In genomic region chr6:138160329-138161117, GRCh38 we compare ENCODE assay signal across 9 cellular contexts. TPM values are rescaled to one million over a fixed set of nuclear protein-coding genes. Genes with fewer than 3 reads are reported as not detected.
A peak's percentile ranks its signal among the peaks of the same experiment; 100 is the strongest.
DNase-seq lines count a peak whose midpoint lies in the region; ATAC-seq and TF ChIP-seq lines count a peak whose summit lies in the region.
"Had no signal": no experiment of that assay in that cellular context is flagged by ENCODE, and none has a peak within 500 bp of the region (broad histone marks: within the 10 kb centered on the region; RNA-seq: fewer than 3 reads in every experiment).

No MANE protein-coding gene starts in this region.

- H3K9ac ChIP-seq in neuronal stem cell (ENCODE audit: low read depth, low read length, poor library complexity), result no peak overlapping the region

- peak overlapping the region; percentile 24 for H3K18ac ChIP-seq in neuronal stem cell (ENCODE audit: low read length)

- no peaks in the 10 kb centered on the region for H3K9me3 Mint-ChIP-seq in central memory CD8-positive, alpha-beta T cell

- peak; percentile 65 for DNase-seq in G401 (ENCODE audit: low spot score)
- DNase-seq in NCI-H1105 treated with DMSO at 0.1 percent for 48 hours (lab: John Stamatoyannopoulos, UW), result peak; percentile 70
- DNase-seq in central memory CD8-positive, alpha-beta T cell (ENCODE audit: low spot score in 2 of 2), result no peak
- DNase-seq in neuronal stem cell (ENCODE audit: low spot score), result no peak
- no peak for DNase-seq in OCI-M1 (lab: John Stamatoyannopoulos, UW)
- no peak for DNase-seq in spleen
- DNase-seq in D341Med (ENCODE audit: low spot score), result no peak
- DNase-seq: HCEC 1CT had no signal

- no peak overlapping the region for H2BK12ac ChIP-seq in neuronal stem cell (ENCODE audit: low read length)

- in situ Hi-C loops in G401 (cut with HindIII; ENCODE audit: low sequenced_read_pairs), result no loop called here

- peaks cover 4% of the 10 kb centered on the region for H3K4me1 Mint-ChIP-seq in central memory CD8-positive, alpha-beta T cell

- H3K4me3 Mint-ChIP-seq in central memory CD8-positive, alpha-beta T cell, result peak overlapping the region; percentile 47

- intact Hi-C loops in spleen (cut with DNase I; ENCODE audit: low total_unique reads), result no loop called here

- no CpG with 5 or more reads among the region's 12 CpGs for WGBS in neuronal stem cell (ENCODE audit: extremely low coverage in 2 of 2, insufficient read length in 2 of 2, insufficient replicate concordance in 1 of 2), 2 donors
- 71 to 74% (median 72%) methylated on average over 12 of the region's 12 CpGs for WGBS in spleen, 5 donors

- H2BK15ac ChIP-seq in neuronal stem cell (ENCODE audit: low read length), result peak overlapping the region; percentile 79

- H3K27ac Mint-ChIP-seq in central memory CD8-positive, alpha-beta T cell (ENCODE audit: low read depth), result no peak overlapping the region

- no peak overlapping the region for H2BK120ac ChIP-seq in neuronal stem cell (ENCODE audit: low read depth, low read length)

- H3K9me3 ChIP-seq in neuronal stem cell (replicated peaks in 1 of 2; ENCODE audit: control insufficient read depth in 2 of 2, insufficient read depth in 1 of 2, low read depth in 1 of 2, low read length in 2 of 2) (no peaks in the 10 kb centered on the region), spleen (no peaks in the 10 kb centered on the region)

- H3K27ac ChIP-seq in neuronal stem cell (replicated peaks; ENCODE audit: low read length) (no peak overlapping the region), spleen (no peak overlapping the region)

- H2AK5ac ChIP-seq in neuronal stem cell (ENCODE audit: low read depth, low read length), result no peak overlapping the region

- H2BK5ac ChIP-seq in neuronal stem cell (ENCODE audit: low read length), result no peak overlapping the region

- H4K8ac ChIP-seq in neuronal stem cell (ENCODE audit: low read depth, low read length), result no peak overlapping the region

- no peak for TF ChIP-seq CTCF in spleen (IDR thresholded peaks at IDR 0.05 in 8 of 11, conservative IDR thresholded peaks at IDR 0.05 in 3 of 11)

- H2AFZ ChIP-seq in neuronal stem cell (ENCODE audit: low read length), result peak overlapping the region; percentile 96

- no peak for TF ChIP-seq POLR2A in spleen (IDR thresholded peaks at IDR 0.05)

- H3K14ac ChIP-seq in neuronal stem cell (ENCODE audit: low read length), result no peak overlapping the region

- no peak overlapping the region for H4K91ac ChIP-seq in neuronal stem cell (ENCODE audit: low read depth, low read length, poor library complexity)

- no peak overlapping the region for H3K4ac ChIP-seq in neuronal stem cell (ENCODE audit: low read length)

- no peak overlapping the region for H3K4me3 ChIP-seq in neuronal stem cell (ENCODE audit: low read length in 2 of 2)
- peak overlapping the region in 4 of 8 donors; percentile 54 to 76 (median 58) for H3K4me3 ChIP-seq in spleen

- H3K4me1 ChIP-seq in neuronal stem cell (ENCODE audit: control insufficient read depth in 2 of 2, insufficient read depth in 1 of 2, low read depth in 1 of 2, low read length in 2 of 2) (peaks cover 3 to 7% of the 10 kb centered on the region in 2 donors), spleen (peaks cover 5 to 21% (median 18%) of the 10 kb centered on the region in 6 donors)

- peak overlapping the region; percentile 95 for H3K4me2 ChIP-seq in neuronal stem cell (ENCODE audit: insufficient read depth, low read length, poor library complexity, severe bottlenecking)

- no peaks in the 10 kb centered on the region for H3K79me1 ChIP-seq in neuronal stem cell (ENCODE audit: low read depth, low read length)

- H3K23ac ChIP-seq in neuronal stem cell (ENCODE audit: low read depth, low read length, poor library complexity), result no peak overlapping the region

- ATAC-seq in central memory CD8-positive, alpha-beta T cell (replicated peaks; ENCODE audit: extremely low read depth, poor library complexity, severe bottlenecking), result no peak

- H3K27me3 Mint-ChIP-seq in central memory CD8-positive, alpha-beta T cell, result peaks cover 63% of the 10 kb centered on the region

- H3K36me3 Mint-ChIP-seq in central memory CD8-positive, alpha-beta T cell (ENCODE audit: insufficient read depth), result no peaks in the 10 kb centered on the region

- no peaks in the 10 kb centered on the region for H3K36me3 ChIP-seq in neuronal stem cell (replicated peaks in 1 of 2; ENCODE audit: control insufficient read depth in 2 of 2, insufficient read depth in 2 of 2, low read length in 2 of 2)
- H3K36me3 ChIP-seq in spleen, result no peaks in the 10 kb centered on the region

- peaks cover 0 to 70% (median 10%) of the 10 kb centered on the region in 3 experiments for H3K27me3 ChIP-seq in neuronal stem cell (ENCODE audit: control insufficient read depth in 3 of 3, insufficient read depth in 3 of 3, low read depth in 1 of 3, low read length in 3 of 3)
- H3K27me3 ChIP-seq in spleen (replicated peaks in 1 of 7), result peaks cover 0 to 85% (median 40%) of the 10 kb centered on the region in 7 donors

RNA-seq across cellular contexts. Expression of gene ARFGEF3, which starts 1.2 kb away (rescaled TPM):
- not detected in 2 replicates for total RNA-seq in G401 (2014; rRNA removed; shearing (Covaris generic))
- polyA plus RNA-seq in neuronal stem cell (2013, experiment 1 of 2), result 1.4 TPM
- polyA plus RNA-seq in neuronal stem cell (2013, experiment 2 of 2), result 1.4 TPM
- total RNA-seq in spleen, result 1 to 10 TPM; 1.6 to 3.1 (median 1.8) TPM
- under 1 TPM; 0.09 to 0.19 (median 0.11) TPM for polyA plus RNA-seq in spleen

RNA-seq across cellular contexts. Expression of gene PERP, which starts 53.3 kb away (rescaled TPM):
- 4.4 and 9.1 TPM in 2 replicates for total RNA-seq in G401 (2014; rRNA removed; shearing (Covaris generic))
- 30.5 TPM for polyA plus RNA-seq in neuronal stem cell (2013, experiment 1 of 2)
- 31.4 TPM for polyA plus RNA-seq in neuronal stem cell (2013, experiment 2 of 2)
- total RNA-seq in spleen, result 1 to 10 TPM in 1 of 7 donors, under 1 TPM in 6; 0.29 to 1.1 (median 0.56) TPM
- under 1 TPM; 0.46 to 0.90 (median 0.55) TPM for polyA plus RNA-seq in spleen

RNA-seq across cellular contexts. Expression of gene PBOV1, which starts 57.8 kb away (rescaled TPM):
- not detected in 2 replicates for total RNA-seq in G401 (2014; rRNA removed; shearing (Covaris generic))
- polyA plus RNA-seq in neuronal stem cell (2013, experiment 1 of 2), result not detected
- not detected for polyA plus RNA-seq in neuronal stem cell (2013, experiment 2 of 2)
- not detected for total RNA-seq in spleen
- not detected for polyA plus RNA-seq in spleen
- polyA plus RNA-seq: esophagus had no signal

Comparison
In these comparisons a context has a peak if more than half of its experiments do, and no peak if none do; other contexts are left out.
1. DNase-seq: peak in G401 (single experiment) and NCI-H1105 treated with DMSO at 0.1 percent for 48 hours (single experiment); none in central memory CD8-positive, alpha-beta T cell (0 of 2), neuronal stem cell (single experiment), OCI-M1 (single experiment), spleen (single experiment) and D341Med (single experiment).